Comparison of ENCODE assay signal across 20 cellular contexts in genomic region chr13:19239114-19239860, GRCh38. TPM values are rescaled to one million over a fixed set of nuclear protein-coding genes. Genes with fewer than 3 reads are reported as not detected.
A peak's percentile ranks its signal among the peaks of the same experiment; 100 is the strongest.
DNase-seq lines count a peak whose midpoint lies in the region; ATAC-seq, FAIRE-seq and TF ChIP-seq lines count a peak whose summit lies in the region.
"Had no signal": no experiment of that assay in that cellular context is flagged by ENCODE, and none has a peak within 500 bp of the region (broad histone marks: within the 10 kb centered on the region; RNA-seq: fewer than 3 reads in every experiment).

No MANE protein-coding gene starts in this region.

- H3K4me1 ChIP-seq in SJCRH30: no peaks in the 10 kb centered on the region

- no peak for TF ChIP-seq CTCF in bronchial epithelial cell (IDR thresholded peaks at IDR 0.05; ENCODE audit: insufficient read depth, low read length, severe bottlenecking)

- peak; percentile 23 for FAIRE-seq in bronchial epithelial cell (lab: Jason Lieb, UNC)

- H3K4me3 ChIP-seq in bronchial epithelial cell (ENCODE audit: low read depth, low read length): no peak overlapping the region
- H3K4me3 ChIP-seq in SJCRH30: no peak overlapping the region
- H3K4me3 ChIP-seq: MG63 had no signal

- H3K27ac ChIP-seq in SJCRH30: no peak overlapping the region
- H3K27ac ChIP-seq: C4-2B had no signal

- ATAC-seq in GM18873 (IDR thresholded peaks at IDR 0.05; ENCODE audit: low FRiP score, unreplicated experiment): peak; percentile 83
- ATAC-seq in HG02571 (IDR thresholded peaks at IDR 0.05; ENCODE audit: unreplicated experiment): peak; percentile 56
- peak; percentile 83 for ATAC-seq in HG03442 (IDR thresholded peaks at IDR 0.05; ENCODE audit: unreplicated experiment)
- no peak for ATAC-seq in GM19328 (IDR thresholded peaks at IDR 0.05; ENCODE audit: unreplicated experiment)
- no peak for ATAC-seq in sciatic nerve
- ATAC-seq: Panc1 had no signal

- intact Hi-C loops in sciatic nerve (cut with DNase I): no loop called here

- H3K27me3 ChIP-seq in bronchial epithelial cell (ENCODE audit: control insufficient read depth, insufficient read depth, low read length) (no peaks in the 10 kb centered on the region), SJCRH30 (0 out of 2 replicates have a peak, but pooled peaks cover 6% of the 10 kb centered on the region)
- H3K27me3 ChIP-seq: MG63 had no signal

- H3K9me3 ChIP-seq in SJCRH30 (replicated peaks): no peaks in the 10 kb centered on the region
- H3K9me3 ChIP-seq: MG63 had no signal

- DNase-seq in bronchial epithelial cell (ENCODE audit: low read depth) (no peak), putamen (ENCODE audit: low spot score) (no peak), sciatic nerve (ENCODE audit: low spot score) (no peak), SJCRH30 (no peak)
- DNase-seq: DMS153, EL, GOT3, IMR-90, Karpas-422, MG63, NCI-H1092 treated with DMSO at 0.1 percent for 48 hours, NCI-H510A treated with DMSO at 0.1 percent for 48 hours, NCI-H82 had no signal

- no peaks in the 10 kb centered on the region for H3K36me3 ChIP-seq in bronchial epithelial cell (ENCODE audit: control insufficient read depth, insufficient read depth, low read length)
- H3K36me3 ChIP-seq in SJCRH30: no peaks in the 10 kb centered on the region
- H3K36me3 ChIP-seq: MG63 had no signal

RNA-seq across cellular contexts. Expression of gene TUBA3C, which starts 57.7 kb away (rescaled TPM):
- total RNA-seq in bronchial epithelial cell (not detected in 2 replicates), sciatic nerve (not detected)
- total RNA-seq in SJCRH30 (2014; rRNA removed; shearing (Covaris generic)): not detected in 2 replicates
- total RNA-seq: HT-29, IMR-90 had no signal

Comparison
In these comparisons a context has a peak if more than half of its experiments do, and no peak if none do; other contexts are left out.
1. ATAC-seq: peak in GM18873 (single experiment), HG02571 (single experiment) and HG03442 (single experiment); none in GM19328 (single experiment) and sciatic nerve (single experiment).